In the genomic region with DNA sequence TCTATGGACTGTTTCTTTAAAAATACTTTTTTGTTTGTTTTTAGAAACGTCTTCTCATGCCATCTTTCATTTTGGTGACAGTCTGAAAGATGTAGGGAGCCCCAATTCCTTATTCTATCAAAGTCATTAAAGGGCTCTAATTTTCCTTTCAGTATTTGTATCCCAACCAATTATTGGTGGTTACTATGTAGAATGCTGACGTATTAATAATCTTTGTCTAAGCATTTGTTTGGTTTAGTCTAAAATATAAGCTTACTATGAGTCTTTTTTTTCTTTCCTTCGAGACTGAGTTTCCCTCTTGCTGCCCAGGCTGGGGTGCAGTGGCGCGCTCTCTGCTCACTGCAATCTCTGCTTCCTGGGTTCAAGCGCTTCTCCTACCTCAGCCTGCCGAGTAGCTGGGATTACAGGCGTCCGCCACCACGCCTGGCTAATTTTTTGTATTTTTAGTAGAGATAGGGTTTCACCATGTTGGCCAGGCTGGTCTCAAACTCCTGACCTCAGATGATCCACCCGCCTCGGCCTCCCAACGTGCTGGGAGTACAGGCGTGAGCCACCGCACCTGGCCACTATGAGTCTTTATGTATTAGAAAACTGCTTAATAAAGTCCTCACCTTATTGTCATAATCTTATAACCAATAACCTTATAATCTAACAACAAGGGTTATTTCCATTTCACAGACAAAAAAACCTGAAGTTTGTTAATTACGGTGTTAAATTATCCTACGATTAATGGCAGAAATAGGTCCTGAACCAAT, we compare ENCODE assay signal across 8 cellular contexts. TPM values are rescaled to one million over a fixed set of nuclear protein-coding genes. Genes with fewer than 3 reads are reported as not detected.
DNase-seq lines count a peak whose midpoint lies in the region; ATAC-seq and TF ChIP-seq lines count a peak whose summit lies in the region.

No MANE protein-coding gene starts in this region.

- peak overlapping the region; percentile 97 for H2AFZ ChIP-seq in mammary epithelial cell (ENCODE audit: low read depth, low read length)

- intact Hi-C loops in left cardiac atrium (cut with DNase I) (loop anchor here in 1 of 2 donors (10.0 kb wide), 1 partner anchor 199 kb away; a partner anchor contains a TSS), mammary epithelial cell (cut with micrococcal nuclease) (loop anchor here (2.0 to 10.0 kb wide), 3 partner anchors 67 to 199 kb away; a partner anchor contains a TSS), aorta (cut with DNase I) (loop anchor here in 1 of 2 donors (10.0 kb wide), 1 partner anchor 199 kb away; a partner anchor contains a TSS), sciatic nerve (cut with DNase I) (no loop called here)

- TF ChIP-seq CTCF in cardiac muscle cell (IDR thresholded peaks at IDR 0.05; ENCODE audit: low read depth, low read length) (no peak), mammary epithelial cell (conservative IDR thresholded peaks at IDR 0.05 in 1 of 2, IDR thresholded peaks at IDR 0.05 in 1 of 2; ENCODE audit: extremely low read depth in 1 of 2, insufficient read depth in 1 of 2, low read depth in 1 of 2, low read length in 2 of 2) (no peak)

- dilution Hi-C loops in mammary epithelial cell (cut with HindIII; ENCODE audit: low sequenced_read_pairs) = no loop called here

- DNase-seq in cardiac muscle cell (ENCODE audit: low read depth in 1 of 2, low spot score in 1 of 2) (no peak), left cardiac atrium (no peak), mammary epithelial cell (no peak), aorta (no peak), sciatic nerve (ENCODE audit: low spot score) (no peak), DMS153 treated with DMSO at 0.1 percent for 48 hours (lab: John Stamatoyannopoulos, UW; ENCODE audit: unreplicated experiment) (no peak)

- H3K36me3 ChIP-seq in cardiac muscle cell (no peaks in the 10 kb centered on the region), mammary epithelial cell (ENCODE audit: insufficient read depth, low read length) (peaks cover 4% of the 10 kb centered on the region), mesodermal cell (ENCODE audit: control insufficient read depth, insufficient read depth, low read length) (no peaks in the 10 kb centered on the region), aorta (ENCODE audit: control insufficient read depth in 1 of 2, insufficient read depth in 2 of 2, low read length in 1 of 2) (no peaks in the 10 kb centered on the region)

- peak overlapping the region; percentile 96 for H3K4me2 ChIP-seq in mammary epithelial cell (ENCODE audit: insufficient read depth, low read depth, low read length)

- 72% methylated on average over 14 of the region's 17 CpGs for WGBS in mammary epithelial cell (ENCODE audit: low coverage, missing lambda C conversion rate)
- 92% methylated on average over 5 to 9 of the region's 17 CpGs for WGBS in mesodermal cell (ENCODE audit: insufficient coverage in 2 of 2), 2 experiments
- 73 to 77% methylated on average over 17 of the region's 17 CpGs for WGBS in aorta, 2 donors

- ATAC-seq in left cardiac atrium = no peak
- ATAC-seq in aorta (ENCODE audit: low FRiP score) = no peak
- no peak for ATAC-seq in GM18867 (IDR thresholded peaks at IDR 0.05; ENCODE audit: unreplicated experiment)
- no peak for ATAC-seq in sciatic nerve

- no peaks in the 10 kb centered on the region for H3K27me3 ChIP-seq in cardiac muscle cell
- H3K27me3 ChIP-seq in mammary epithelial cell (ENCODE audit: insufficient read depth, low read length) = no peaks in the 10 kb centered on the region
- no peaks in the 10 kb centered on the region for H3K27me3 ChIP-seq in aorta (ENCODE audit: control insufficient read depth in 1 of 2, insufficient read depth in 2 of 2, low read length in 1 of 2)

- no peaks in the 10 kb centered on the region for H4K20me1 ChIP-seq in mammary epithelial cell (ENCODE audit: insufficient read depth, low read length)

- no TSS peak for BruUV-seq in mammary epithelial cell (replicated peaks; lab: Mats Ljungman, UMichigan)

- CTCF ChIA-PET in mammary epithelial cell (lab: Charles Lee; ENCODE audit: low non-redundant PET) = no interaction called here

- H3K9ac ChIP-seq in mammary epithelial cell (ENCODE audit: insufficient read depth, low read length) = peak overlapping the region; percentile 90

- peaks cover 5% of the 10 kb centered on the region for H3K4me1 ChIP-seq in cardiac muscle cell (ENCODE audit: low read depth)
- H3K4me1 ChIP-seq in mammary epithelial cell (ENCODE audit: insufficient read depth, low read length) = peaks cover 16% of the 10 kb centered on the region
- H3K4me1 ChIP-seq in mesodermal cell (ENCODE audit: control insufficient read depth, insufficient read depth, low read length, poor library complexity, severe bottlenecking) = no peaks in the 10 kb centered on the region
- peaks cover 0 to 3% of the 10 kb centered on the region in 2 donors for H3K4me1 ChIP-seq in aorta (ENCODE audit: control insufficient read depth in 1 of 2, insufficient read depth in 2 of 2, low read length in 2 of 2)

- in situ Hi-C loops in mammary epithelial cell (cut with MboI; ENCODE audit: low sequenced_read_pairs in 2 of 2) = no loop called here

- peak overlapping the region; percentile 75 for H3K27ac ChIP-seq in cardiac muscle cell
- H3K27ac ChIP-seq in mammary epithelial cell (ENCODE audit: insufficient read depth, low read depth, low read length) = peak overlapping the region; percentile 86
- peak overlapping the region; percentile 87 for H3K27ac ChIP-seq in mesodermal cell (ENCODE audit: low read depth, low read length, severe bottlenecking)
- peak overlapping the region in 1 of 2 donors; percentile 87 for H3K27ac ChIP-seq in aorta (ENCODE audit: low read depth in 1 of 2, low read length in 2 of 2)

- H3K9me3 ChIP-seq in cardiac muscle cell (ENCODE audit: low read depth) (no peaks in the 10 kb centered on the region), mammary epithelial cell (replicated peaks; ENCODE audit: insufficient read depth, low read length) (no peaks in the 10 kb centered on the region), mesodermal cell (ENCODE audit: control insufficient read depth, low read length) (no peaks in the 10 kb centered on the region), aorta (ENCODE audit: control insufficient read depth, low read length) (no peaks in the 10 kb centered on the region)

- H3K4me3 ChIP-seq in cardiac muscle cell = peak overlapping the region; percentile 34
- H3K4me3 ChIP-seq in mammary epithelial cell (replicated peaks in 1 of 3; ENCODE audit: insufficient read depth in 1 of 3, low read depth in 2 of 3, low read length in 3 of 3) = peak overlapping the region; percentile 61 to 94 (median 77)
- H3K4me3 ChIP-seq in mesodermal cell (ENCODE audit: extremely low read depth, insufficient read depth, low read length, poor library complexity, severe bottlenecking) = peak overlapping the region; percentile 66
- H3K4me3 ChIP-seq in aorta (ENCODE audit: low read length in 2 of 2) = peak overlapping the region; percentile 65 to 88

- peaks cover 32% of the 10 kb centered on the region for H3K79me2 ChIP-seq in mammary epithelial cell (ENCODE audit: insufficient read depth, low read length)

RNA-seq across cellular contexts. Expression of a gene that starts 0.8 kb away (rescaled TPM):
- total RNA-seq in cardiac muscle cell (11.8 and 13.4 TPM in 2 replicates), left cardiac atrium (10 to 100 TPM; 20.5 to 24.2 TPM), mammary epithelial cell (10 to 100 TPM; 25.5 to 27.5 TPM), aorta (10 to 100 TPM; 21.9 to 22.3 TPM), sciatic nerve (21.0 TPM)
- polyA plus RNA-seq in cardiac muscle cell (18.1 and 27.2 TPM in 2 replicates), mammary epithelial cell (16.7 TPM), aorta (10 to 100 TPM; 10.1 to 11.2 TPM)
- 40.5 TPM for polyA minus RNA-seq in mammary epithelial cell
- polyA plus RNA-seq in mesodermal cell (2013, experiment 1 of 2) = 15.4 TPM
- polyA plus RNA-seq in mesodermal cell (2013, experiment 2 of 2) = 19.4 TPM
